1 cellular context compared by ENCODE assay signal in the genomic region with DNA sequence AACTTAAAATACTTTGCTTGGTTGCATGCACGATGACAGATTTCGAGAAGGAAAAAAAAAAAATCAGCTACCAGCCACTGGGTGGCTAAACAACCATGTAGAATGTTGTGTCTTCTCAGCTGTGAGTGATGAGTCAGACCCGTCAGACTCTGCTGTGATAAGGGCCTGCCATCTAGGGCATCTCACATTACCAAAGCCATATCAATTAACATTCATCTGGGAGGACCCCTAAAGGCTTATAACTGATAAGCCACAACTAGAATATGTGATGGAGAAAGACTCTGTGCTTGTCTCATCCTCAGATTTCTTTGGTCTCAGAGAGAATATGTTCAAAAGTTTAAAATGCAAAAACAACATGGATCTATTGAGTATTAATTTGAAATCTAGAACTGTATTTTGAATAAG.
TF ChIP-seq lines count a peak whose summit lies in the region.

No MANE protein-coding gene starts in this region.

TF ChIP-seq in K562, 482 proteins besides CTCF, POLR2A, EP300 and RAD21 (continued from another document and continues in another):
- TF ChIP-seq, protein P1, sequence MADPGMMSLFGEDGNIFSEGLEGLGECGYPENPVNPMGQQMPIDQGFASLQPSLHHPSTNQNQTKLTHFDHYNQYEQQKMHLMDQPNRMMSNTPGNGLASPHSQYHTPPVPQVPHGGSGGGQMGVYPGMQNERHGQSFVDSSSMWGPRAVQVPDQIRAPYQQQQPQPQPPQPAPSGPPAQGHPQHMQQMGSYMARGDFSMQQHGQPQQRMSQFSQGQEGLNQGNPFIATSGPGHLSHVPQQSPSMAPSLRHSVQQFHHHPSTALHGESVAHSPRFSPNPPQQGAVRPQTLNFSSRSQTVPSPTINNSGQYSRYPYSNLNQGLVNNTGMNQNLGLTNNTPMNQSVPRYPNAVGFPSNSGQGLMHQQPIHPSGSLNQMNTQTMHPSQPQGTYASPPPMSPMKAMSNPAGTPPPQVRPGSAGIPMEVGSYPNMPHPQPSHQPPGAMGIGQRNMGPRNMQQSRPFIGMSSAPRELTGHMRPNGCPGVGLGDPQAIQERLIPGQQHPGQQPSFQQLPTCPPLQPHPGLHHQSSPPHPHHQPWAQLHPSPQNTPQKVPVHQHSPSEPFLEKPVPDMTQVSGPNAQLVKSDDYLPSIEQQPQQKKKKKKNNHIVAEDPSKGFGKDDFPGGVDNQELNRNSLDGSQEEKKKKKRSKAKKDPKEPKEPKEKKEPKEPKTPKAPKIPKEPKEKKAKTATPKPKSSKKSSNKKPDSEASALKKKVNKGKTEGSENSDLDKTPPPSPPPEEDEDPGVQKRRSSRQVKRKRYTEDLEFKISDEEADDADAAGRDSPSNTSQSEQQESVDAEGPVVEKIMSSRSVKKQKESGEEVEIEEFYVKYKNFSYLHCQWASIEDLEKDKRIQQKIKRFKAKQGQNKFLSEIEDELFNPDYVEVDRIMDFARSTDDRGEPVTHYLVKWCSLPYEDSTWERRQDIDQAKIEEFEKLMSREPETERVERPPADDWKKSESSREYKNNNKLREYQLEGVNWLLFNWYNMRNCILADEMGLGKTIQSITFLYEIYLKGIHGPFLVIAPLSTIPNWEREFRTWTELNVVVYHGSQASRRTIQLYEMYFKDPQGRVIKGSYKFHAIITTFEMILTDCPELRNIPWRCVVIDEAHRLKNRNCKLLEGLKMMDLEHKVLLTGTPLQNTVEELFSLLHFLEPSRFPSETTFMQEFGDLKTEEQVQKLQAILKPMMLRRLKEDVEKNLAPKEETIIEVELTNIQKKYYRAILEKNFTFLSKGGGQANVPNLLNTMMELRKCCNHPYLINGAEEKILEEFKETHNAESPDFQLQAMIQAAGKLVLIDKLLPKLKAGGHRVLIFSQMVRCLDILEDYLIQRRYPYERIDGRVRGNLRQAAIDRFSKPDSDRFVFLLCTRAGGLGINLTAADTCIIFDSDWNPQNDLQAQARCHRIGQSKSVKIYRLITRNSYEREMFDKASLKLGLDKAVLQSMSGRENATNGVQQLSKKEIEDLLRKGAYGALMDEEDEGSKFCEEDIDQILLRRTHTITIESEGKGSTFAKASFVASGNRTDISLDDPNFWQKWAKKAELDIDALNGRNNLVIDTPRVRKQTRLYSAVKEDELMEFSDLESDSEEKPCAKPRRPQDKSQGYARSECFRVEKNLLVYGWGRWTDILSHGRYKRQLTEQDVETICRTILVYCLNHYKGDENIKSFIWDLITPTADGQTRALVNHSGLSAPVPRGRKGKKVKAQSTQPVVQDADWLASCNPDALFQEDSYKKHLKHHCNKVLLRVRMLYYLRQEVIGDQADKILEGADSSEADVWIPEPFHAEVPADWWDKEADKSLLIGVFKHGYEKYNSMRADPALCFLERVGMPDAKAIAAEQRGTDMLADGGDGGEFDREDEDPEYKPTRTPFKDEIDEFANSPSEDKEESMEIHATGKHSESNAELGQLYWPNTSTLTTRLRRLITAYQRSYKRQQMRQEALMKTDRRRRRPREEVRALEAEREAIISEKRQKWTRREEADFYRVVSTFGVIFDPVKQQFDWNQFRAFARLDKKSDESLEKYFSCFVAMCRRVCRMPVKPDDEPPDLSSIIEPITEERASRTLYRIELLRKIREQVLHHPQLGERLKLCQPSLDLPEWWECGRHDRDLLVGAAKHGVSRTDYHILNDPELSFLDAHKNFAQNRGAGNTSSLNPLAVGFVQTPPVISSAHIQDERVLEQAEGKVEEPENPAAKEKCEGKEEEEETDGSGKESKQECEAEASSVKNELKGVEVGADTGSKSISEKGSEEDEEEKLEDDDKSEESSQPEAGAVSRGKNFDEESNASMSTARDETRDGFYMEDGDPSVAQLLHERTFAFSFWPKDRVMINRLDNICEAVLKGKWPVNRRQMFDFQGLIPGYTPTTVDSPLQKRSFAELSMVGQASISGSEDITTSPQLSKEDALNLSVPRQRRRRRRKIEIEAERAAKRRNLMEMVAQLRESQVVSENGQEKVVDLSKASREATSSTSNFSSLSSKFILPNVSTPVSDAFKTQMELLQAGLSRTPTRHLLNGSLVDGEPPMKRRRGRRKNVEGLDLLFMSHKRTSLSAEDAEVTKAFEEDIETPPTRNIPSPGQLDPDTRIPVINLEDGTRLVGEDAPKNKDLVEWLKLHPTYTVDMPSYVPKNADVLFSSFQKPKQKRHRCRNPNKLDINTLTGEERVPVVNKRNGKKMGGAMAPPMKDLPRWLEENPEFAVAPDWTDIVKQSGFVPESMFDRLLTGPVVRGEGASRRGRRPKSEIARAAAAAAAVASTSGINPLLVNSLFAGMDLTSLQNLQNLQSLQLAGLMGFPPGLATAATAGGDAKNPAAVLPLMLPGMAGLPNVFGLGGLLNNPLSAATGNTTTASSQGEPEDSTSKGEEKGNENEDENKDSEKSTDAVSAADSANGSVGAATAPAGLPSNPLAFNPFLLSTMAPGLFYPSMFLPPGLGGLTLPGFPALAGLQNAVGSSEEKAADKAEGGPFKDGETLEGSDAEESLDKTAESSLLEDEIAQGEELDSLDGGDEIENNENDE (IDR thresholded peaks at IDR 0.05; ENCODE audit: low read depth, low read length), result no peak
- TF ChIP-seq MCM7 (IDR thresholded peaks at IDR 0.05) (no peak), XRCC5 (IDR thresholded peaks at IDR 0.05; ENCODE audit: low read depth, low read length) (no peak), ZNF431 (CRISPR knock-in tag; IDR thresholded peaks at IDR 0.05) (no peak), SMARCE1 (IDR thresholded peaks at IDR 0.05) (peak; percentile 83), FUS (optimal IDR thresholded peaks at IDR 0.05; ENCODE audit: low read depth, low read length) (no peak), ZNF263 (CRISPR knock-in tag; IDR thresholded peaks at IDR 0.05; ENCODE audit: borderline replicate concordance) (no peak), MYBL2 (IDR thresholded peaks at IDR 0.05; ENCODE audit: low read depth) (no peak), MYBL2 (CRISPR knock-in tag; IDR thresholded peaks at IDR 0.05; ENCODE audit: borderline replicate concordance) (no peak), ETS2 (tag; IDR thresholded peaks at IDR 0.05; ENCODE audit: borderline replicate concordance, poor library complexity, severe bottlenecking) (no peak), SRF (CRISPR knock-in tag; IDR thresholded peaks at IDR 0.05) (peak in 1 of 2 experiments; percentile 13; a peak in 1 of 4 replicates), KLF6 (CRISPR knock-in tag; IDR thresholded peaks at IDR 0.05; ENCODE audit: borderline replicate concordance) (no peak), RAD51 (IDR thresholded peaks at IDR 0.05; ENCODE audit: borderline replicate concordance, low read depth) (no peak), NCOA1 (IDR thresholded peaks at IDR 0.05; ENCODE audit: low read depth) (no peak), BCOR (IDR thresholded peaks at IDR 0.05) (no peak), BHLHE40 (IDR thresholded peaks at IDR 0.05; ENCODE audit: low read length) (no peak), MEF2A (IDR thresholded peaks at IDR 0.05; ENCODE audit: control insufficient read depth, low read depth, low read length) (no peak), HCFC1 (IDR thresholded peaks at IDR 0.05; ENCODE audit: low read depth, low read length) (no peak), GABPB2 (CRISPR knock-in tag; conservative IDR thresholded peaks at IDR 0.05) (no peak), ZNF282 (CRISPR knock-in tag; IDR thresholded peaks at IDR 0.05) (no peak), SMC3 (conservative IDR thresholded peaks at IDR 0.05; ENCODE audit: insufficient read depth, low read depth, low read length) (no peak), HNRNPL (IDR thresholded peaks at IDR 0.05; ENCODE audit: low read depth, low read length) (no peak), MCM5 (IDR thresholded peaks at IDR 0.05; ENCODE audit: low read depth) (no peak), TCF7L2 (IDR thresholded peaks at IDR 0.05; ENCODE audit: low read depth, low read length) (no peak)
- TF ChIP-seq, protein P2, sequence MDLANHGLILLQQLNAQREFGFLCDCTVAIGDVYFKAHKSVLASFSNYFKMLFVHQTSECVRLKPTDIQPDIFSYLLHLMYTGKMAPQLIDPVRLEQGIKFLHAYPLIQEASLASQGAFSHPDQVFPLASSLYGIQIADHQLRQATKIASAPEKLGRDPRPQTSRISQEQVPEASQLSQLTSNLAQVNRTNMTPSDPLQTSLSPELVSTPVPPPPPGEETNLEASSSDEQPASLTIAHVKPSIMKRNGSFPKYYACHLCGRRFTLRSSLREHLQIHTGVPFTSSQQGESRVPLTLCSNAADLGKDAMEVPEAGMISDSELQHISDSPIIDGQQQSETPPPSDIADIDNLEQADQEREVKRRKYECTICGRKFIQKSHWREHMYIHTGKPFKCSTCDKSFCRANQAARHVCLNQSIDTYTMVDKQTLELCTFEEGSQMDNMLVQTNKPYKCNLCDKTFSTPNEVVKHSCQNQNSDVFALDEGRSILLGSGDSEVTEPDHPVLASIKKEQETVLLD (IDR thresholded peaks at IDR 0.05), result no peak
- TF ChIP-seq, protein P3, sequence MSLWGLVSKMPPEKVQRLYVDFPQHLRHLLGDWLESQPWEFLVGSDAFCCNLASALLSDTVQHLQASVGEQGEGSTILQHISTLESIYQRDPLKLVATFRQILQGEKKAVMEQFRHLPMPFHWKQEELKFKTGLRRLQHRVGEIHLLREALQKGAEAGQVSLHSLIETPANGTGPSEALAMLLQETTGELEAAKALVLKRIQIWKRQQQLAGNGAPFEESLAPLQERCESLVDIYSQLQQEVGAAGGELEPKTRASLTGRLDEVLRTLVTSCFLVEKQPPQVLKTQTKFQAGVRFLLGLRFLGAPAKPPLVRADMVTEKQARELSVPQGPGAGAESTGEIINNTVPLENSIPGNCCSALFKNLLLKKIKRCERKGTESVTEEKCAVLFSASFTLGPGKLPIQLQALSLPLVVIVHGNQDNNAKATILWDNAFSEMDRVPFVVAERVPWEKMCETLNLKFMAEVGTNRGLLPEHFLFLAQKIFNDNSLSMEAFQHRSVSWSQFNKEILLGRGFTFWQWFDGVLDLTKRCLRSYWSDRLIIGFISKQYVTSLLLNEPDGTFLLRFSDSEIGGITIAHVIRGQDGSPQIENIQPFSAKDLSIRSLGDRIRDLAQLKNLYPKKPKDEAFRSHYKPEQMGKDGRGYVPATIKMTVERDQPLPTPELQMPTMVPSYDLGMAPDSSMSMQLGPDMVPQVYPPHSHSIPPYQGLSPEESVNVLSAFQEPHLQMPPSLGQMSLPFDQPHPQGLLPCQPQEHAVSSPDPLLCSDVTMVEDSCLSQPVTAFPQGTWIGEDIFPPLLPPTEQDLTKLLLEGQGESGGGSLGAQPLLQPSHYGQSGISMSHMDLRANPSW (CRISPR knock-in tag; IDR thresholded peaks at IDR 0.05), result no peak
- TF ChIP-seq, protein P4, sequence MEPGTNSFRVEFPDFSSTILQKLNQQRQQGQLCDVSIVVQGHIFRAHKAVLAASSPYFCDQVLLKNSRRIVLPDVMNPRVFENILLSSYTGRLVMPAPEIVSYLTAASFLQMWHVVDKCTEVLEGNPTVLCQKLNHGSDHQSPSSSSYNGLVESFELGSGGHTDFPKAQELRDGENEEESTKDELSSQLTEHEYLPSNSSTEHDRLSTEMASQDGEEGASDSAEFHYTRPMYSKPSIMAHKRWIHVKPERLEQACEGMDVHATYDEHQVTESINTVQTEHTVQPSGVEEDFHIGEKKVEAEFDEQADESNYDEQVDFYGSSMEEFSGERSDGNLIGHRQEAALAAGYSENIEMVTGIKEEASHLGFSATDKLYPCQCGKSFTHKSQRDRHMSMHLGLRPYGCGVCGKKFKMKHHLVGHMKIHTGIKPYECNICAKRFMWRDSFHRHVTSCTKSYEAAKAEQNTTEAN (CRISPR knock-in tag; IDR thresholded peaks at IDR 0.05), result no peak
- TF ChIP-seq, protein P5, sequence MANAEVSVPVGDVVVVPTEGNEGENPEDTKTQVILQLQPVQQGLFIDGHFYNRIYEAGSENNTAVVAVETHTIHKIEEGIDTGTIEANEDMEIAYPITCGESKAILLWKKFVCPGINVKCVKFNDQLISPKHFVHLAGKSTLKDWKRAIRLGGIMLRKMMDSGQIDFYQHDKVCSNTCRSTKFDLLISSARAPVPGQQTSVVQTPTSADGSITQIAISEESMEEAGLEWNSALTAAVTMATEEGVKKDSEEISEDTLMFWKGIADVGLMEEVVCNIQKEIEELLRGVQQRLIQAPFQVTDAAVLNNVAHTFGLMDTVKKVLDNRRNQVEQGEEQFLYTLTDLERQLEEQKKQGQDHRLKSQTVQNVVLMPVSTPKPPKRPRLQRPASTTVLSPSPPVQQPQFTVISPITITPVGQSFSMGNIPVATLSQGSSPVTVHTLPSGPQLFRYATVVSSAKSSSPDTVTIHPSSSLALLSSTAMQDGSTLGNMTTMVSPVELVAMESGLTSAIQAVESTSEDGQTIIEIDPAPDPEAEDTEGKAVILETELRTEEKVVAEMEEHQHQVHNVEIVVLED (CRISPR knock-in tag; IDR thresholded peaks at IDR 0.05), result no peak
- TF ChIP-seq, protein P6, sequence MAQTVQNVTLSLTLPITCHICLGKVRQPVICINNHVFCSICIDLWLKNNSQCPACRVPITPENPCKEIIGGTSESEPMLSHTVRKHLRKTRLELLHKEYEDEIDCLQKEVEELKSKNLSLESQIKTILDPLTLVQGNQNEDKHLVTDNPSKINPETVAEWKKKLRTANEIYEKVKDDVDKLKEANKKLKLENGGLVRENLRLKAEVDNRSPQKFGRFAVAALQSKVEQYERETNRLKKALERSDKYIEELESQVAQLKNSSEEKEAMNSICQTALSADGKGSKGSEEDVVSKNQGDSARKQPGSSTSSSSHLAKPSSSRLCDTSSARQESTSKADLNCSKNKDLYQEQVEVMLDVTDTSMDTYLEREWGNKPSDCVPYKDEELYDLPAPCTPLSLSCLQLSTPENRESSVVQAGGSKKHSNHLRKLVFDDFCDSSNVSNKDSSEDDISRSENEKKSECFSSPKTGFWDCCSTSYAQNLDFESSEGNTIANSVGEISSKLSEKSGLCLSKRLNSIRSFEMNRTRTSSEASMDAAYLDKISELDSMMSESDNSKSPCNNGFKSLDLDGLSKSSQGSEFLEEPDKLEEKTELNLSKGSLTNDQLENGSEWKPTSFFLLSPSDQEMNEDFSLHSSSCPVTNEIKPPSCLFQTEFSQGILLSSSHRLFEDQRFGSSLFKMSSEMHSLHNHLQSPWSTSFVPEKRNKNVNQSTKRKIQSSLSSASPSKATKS (CRISPR knock-in tag; IDR thresholded peaks at IDR 0.05), result no peak
- TF ChIP-seq, protein P7, sequence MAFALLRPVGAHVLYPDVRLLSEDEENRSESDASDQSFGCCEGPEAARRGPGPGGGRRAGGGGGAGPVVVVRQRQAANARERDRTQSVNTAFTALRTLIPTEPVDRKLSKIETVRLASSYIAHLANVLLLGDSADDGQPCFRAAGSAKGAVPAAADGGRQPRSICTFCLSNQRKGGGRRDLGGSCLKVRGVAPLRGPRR (CRISPR knock-in tag; IDR thresholded peaks at IDR 0.05), result no peak
- TF ChIP-seq, protein P8, sequence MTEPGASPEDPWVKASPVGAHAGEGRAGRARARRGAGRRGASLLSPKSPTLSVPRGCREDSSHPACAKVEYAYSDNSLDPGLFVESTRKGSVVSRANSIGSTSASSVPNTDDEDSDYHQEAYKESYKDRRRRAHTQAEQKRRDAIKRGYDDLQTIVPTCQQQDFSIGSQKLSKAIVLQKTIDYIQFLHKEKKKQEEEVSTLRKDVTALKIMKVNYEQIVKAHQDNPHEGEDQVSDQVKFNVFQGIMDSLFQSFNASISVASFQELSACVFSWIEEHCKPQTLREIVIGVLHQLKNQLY (CRISPR knock-in tag; conservative IDR thresholded peaks at IDR 0.05), result no peak
- TF ChIP-seq, protein P9, sequence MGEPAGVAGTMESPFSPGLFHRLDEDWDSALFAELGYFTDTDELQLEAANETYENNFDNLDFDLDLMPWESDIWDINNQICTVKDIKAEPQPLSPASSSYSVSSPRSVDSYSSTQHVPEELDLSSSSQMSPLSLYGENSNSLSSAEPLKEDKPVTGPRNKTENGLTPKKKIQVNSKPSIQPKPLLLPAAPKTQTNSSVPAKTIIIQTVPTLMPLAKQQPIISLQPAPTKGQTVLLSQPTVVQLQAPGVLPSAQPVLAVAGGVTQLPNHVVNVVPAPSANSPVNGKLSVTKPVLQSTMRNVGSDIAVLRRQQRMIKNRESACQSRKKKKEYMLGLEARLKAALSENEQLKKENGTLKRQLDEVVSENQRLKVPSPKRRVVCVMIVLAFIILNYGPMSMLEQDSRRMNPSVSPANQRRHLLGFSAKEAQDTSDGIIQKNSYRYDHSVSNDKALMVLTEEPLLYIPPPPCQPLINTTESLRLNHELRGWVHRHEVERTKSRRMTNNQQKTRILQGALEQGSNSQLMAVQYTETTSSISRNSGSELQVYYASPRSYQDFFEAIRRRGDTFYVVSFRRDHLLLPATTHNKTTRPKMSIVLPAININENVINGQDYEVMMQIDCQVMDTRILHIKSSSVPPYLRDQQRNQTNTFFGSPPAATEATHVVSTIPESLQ (CRISPR knock-in tag; IDR thresholded peaks at IDR 0.05), result no peak
